Comparison of ENCODE assay signal across 16 cellular contexts in genomic region chr22:49160261-49161001, GRCh38.
A peak's percentile ranks its signal among the peaks of the same experiment; 100 is the strongest.
DNase-seq lines count a peak whose midpoint lies in the region; ATAC-seq and TF ChIP-seq lines count a peak whose summit lies in the region.
"Had no signal": no experiment of that assay in that cellular context is flagged by ENCODE, and none has a peak within 500 bp of the region (broad histone marks: within the 10 kb centered on the region; RNA-seq: fewer than 3 reads in every experiment).

No MANE protein-coding gene starts in this region.

- H3K27ac ChIP-seq in left lung = no peak overlapping the region
- no peak overlapping the region for H3K27ac ChIP-seq in spleen
- H3K27ac ChIP-seq: BLaER1, HL-60 had no signal

- WGBS in spleen, 5 donors = 76 to 88% (median 82%) methylated on average over 8 to 19 of the region's 19 CpGs

- H3K9me3 ChIP-seq in left lung (no peaks in the 10 kb centered on the region), spleen (no peaks in the 10 kb centered on the region)
- H3K9me3 ChIP-seq: BLaER1 had no signal

- H3K27me3 ChIP-seq in left lung = peaks cover 0 to 54% of the 10 kb centered on the region in 2 donors
- H3K27me3 ChIP-seq in spleen (replicated peaks in 1 of 7) = peaks cover 0 to 47% (median 0%) of the 10 kb centered on the region in 7 donors
- H3K27me3 ChIP-seq: BLaER1 had no signal

- peak; percentile 45 for DNase-seq in activated effector memory CD4-positive, alpha-beta T cell treated with anti-CD3 and anti-CD28 coated beads, Interleukin-2, amount 50 U/mL, for 16 hours
- DNase-seq in activated effector memory CD4-positive, alpha-beta T cell treated with Interleukin-2 at 50 U/mL for 16 hours = no peak
- DNase-seq in left lung (peak; percentile 15 to 36), spleen (peak; percentile 51)
- no peak for DNase-seq in activated CD4-positive, alpha-beta T cell treated with anti-CD3 and anti-CD28 coated beads for 1 hour
- DNase-seq: 8988T; CD4-positive, alpha-beta memory T cell; DMS153; DMS79; GDM1; HCEC 1CT had no signal

- H3K4me1 ChIP-seq in left lung (no peaks in the 10 kb centered on the region), spleen (no peaks in the 10 kb centered on the region)
- H3K4me1 ChIP-seq: BLaER1 had no signal

- no peak for TF ChIP-seq CTCF in left lung (IDR thresholded peaks at IDR 0.05)
- no peak for TF ChIP-seq CTCF in spleen (IDR thresholded peaks at IDR 0.05 in 8 of 11, conservative IDR thresholded peaks at IDR 0.05 in 3 of 11)

- no peak for TF ChIP-seq POLR2A in spleen (IDR thresholded peaks at IDR 0.05)

- H3K36me3 ChIP-seq in left lung = no peaks in the 10 kb centered on the region
- H3K36me3 ChIP-seq in spleen = no peaks in the 10 kb centered on the region
- H3K36me3 ChIP-seq: BLaER1 had no signal

- H3K4me3 ChIP-seq in left lung (no peak overlapping the region), spleen (no peak overlapping the region)
- H3K4me3 ChIP-seq: BLaER1, GM23338 had no signal

- intact Hi-C loops in left lung (cut with DNase I) = no loop called here
- intact Hi-C loops in spleen (cut with DNase I; ENCODE audit: low total_unique reads) = no loop called here

- ATAC-seq in left lung (no peak), GM18870 (IDR thresholded peaks at IDR 0.05; ENCODE audit: unreplicated experiment) (no peak), HG02938 (IDR thresholded peaks at IDR 0.05; ENCODE audit: unreplicated experiment) (no peak)
- ATAC-seq: GM23338 had no signal

Comparison
In these comparisons a context has a peak if more than half of its experiments do, and no peak if none do; other contexts are left out.
1. DNase-seq: peak in activated effector memory CD4-positive, alpha-beta T cell treated with anti-CD3 and anti-CD28 coated beads, Interleukin-2, amount 50 U/mL, for 16 hours (single experiment), left lung (2 of 2) and spleen (single experiment); none in activated effector memory CD4-positive, alpha-beta T cell treated with Interleukin-2 at 50 U/mL for 16 hours (single experiment) and activated CD4-positive, alpha-beta T cell treated with anti-CD3 and anti-CD28 coated beads for 1 hour (single experiment).